8 cellular contexts compared by ENCODE assay signal in the genomic region with DNA sequence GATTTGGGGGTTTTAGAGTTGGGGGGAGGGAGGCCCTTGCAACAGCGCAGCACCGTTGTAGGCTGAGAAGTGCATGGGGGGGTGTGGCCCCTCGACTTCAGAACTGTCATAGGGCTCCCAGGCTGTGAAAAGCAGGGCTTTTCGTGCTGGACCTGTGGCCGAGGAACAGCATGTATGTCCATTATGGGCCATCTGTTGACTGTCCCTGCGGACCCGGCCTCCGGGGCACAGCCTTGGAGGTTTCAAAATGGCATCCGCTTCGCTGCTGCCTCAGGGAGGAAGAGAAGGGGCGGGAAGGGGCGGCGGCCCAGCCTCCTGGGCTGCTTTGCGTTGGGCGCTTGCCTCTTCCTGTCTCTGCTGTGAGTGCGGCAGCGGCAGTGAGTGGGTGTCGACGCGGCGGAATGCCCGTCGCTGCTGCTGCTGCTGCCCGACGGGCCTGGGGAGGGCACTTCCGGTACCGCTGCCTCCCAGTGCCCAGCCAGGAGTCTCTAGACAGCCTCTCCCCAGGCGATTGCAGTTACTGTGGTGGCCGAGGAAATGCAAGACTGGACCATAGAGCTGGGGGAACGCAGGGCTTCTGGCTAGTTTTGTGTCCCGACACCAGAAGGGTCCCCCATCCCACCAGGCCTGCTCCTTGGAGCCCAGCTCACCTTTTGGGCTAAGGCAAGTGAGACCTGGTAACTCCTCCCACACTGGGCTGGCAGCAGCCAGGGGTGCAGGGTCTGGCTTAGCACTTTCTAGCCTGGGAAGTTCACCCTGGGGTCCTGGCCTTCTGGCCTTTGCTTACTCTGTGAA. TPM values are rescaled to one million over a fixed set of nuclear protein-coding genes. Genes with fewer than 3 reads are reported as not detected.
DNase-seq lines count a peak whose midpoint lies in the region; ATAC-seq, FAIRE-seq and TF ChIP-seq lines count a peak whose summit lies in the region.

No MANE protein-coding gene starts in this region.

- H3K4me1 ChIP-seq in ACC112 (ENCODE audit: control insufficient read depth, insufficient read depth, low read length, unreplicated experiment): peaks cover 42% of the 10 kb centered on the region
- peaks cover 8 to 22% of the 10 kb centered on the region in 2 experiments; a peak in 2 of 4 replicates for H3K4me1 ChIP-seq in SK-N-SH (ENCODE audit: control insufficient read depth in 1 of 2, insufficient read depth in 2 of 2, low read depth in 1 of 2, low read length in 1 of 2)
- peaks cover 30% of the 10 kb centered on the region for H3K4me1 ChIP-seq in parathyroid adenoma
- peaks cover 0 to 71% (median 51%) of the 10 kb centered on the region in 4 donors for H3K4me1 ChIP-seq in tibial artery

- DNase-seq in HTR-8/SVneo (ENCODE audit: insufficient read length, low spot score) (peak; percentile 81), SK-N-SH (peak; percentile 85), Right ventricle myocardium inferior (ENCODE audit: missing footprints) (peak; percentile 95), tibial artery (peak; percentile 90 to 96)

- no peaks in the 10 kb centered on the region for H3K27me3 Mint-ChIP-seq in activated naive CD4-positive, alpha-beta T cell treated with anti-CD3 and anti-CD28 coated beads, Interleukin-2, amount 50 U/mL, for 24 hours

- peak; percentile 36 for ATAC-seq in GM18873 (IDR thresholded peaks at IDR 0.05; ENCODE audit: low FRiP score, unreplicated experiment)
- ATAC-seq in Right ventricle myocardium inferior: peak; percentile 44

- peak overlapping the region; percentile 94 for H3K27ac Mint-ChIP-seq in activated naive CD4-positive, alpha-beta T cell treated with anti-CD3 and anti-CD28 coated beads, Interleukin-2, amount 50 U/mL, for 24 hours

- TF ChIP-seq CTCF in SK-N-SH (IDR thresholded peaks at IDR 0.05): no peak
- TF ChIP-seq CTCF in parathyroid adenoma (IDR thresholded peaks at IDR 0.05): no peak
- no peak for TF ChIP-seq CTCF in tibial artery (IDR thresholded peaks at IDR 0.05)

- H3K36me3 Mint-ChIP-seq in activated naive CD4-positive, alpha-beta T cell treated with anti-CD3 and anti-CD28 coated beads, Interleukin-2, amount 50 U/mL, for 24 hours: no peaks in the 10 kb centered on the region

- H3K27ac ChIP-seq in ACC112 (ENCODE audit: low read depth, low read length): peak overlapping the region; percentile 72
- peak overlapping the region; percentile 60 to 90 for H3K27ac ChIP-seq in SK-N-SH (ENCODE audit: low read depth in 2 of 2, low read length in 1 of 2)
- peak overlapping the region; percentile 91 for H3K27ac ChIP-seq in parathyroid adenoma
- H3K27ac ChIP-seq in tibial artery: peak overlapping the region; percentile 86 to 92

- H3K27me3 ChIP-seq in ACC112 (ENCODE audit: insufficient read depth, low read length) (no peaks in the 10 kb centered on the region), SK-N-SH (ENCODE audit: insufficient read depth) (no peaks in the 10 kb centered on the region), parathyroid adenoma (ENCODE audit: control insufficient read depth, insufficient read depth, low read length) (no peaks in the 10 kb centered on the region), tibial artery (no peaks in the 10 kb centered on the region)

- no peaks in the 10 kb centered on the region for H3K9me3 Mint-ChIP-seq in activated naive CD4-positive, alpha-beta T cell treated with anti-CD3 and anti-CD28 coated beads, Interleukin-2, amount 50 U/mL, for 24 hours

- CTCF ChIA-PET in SK-N-SH (lab: Yijun Ruan, JAX): interaction anchor here (0.6 to 61.6 kb wide), 6 partner anchors 6 to 201 kb away, joined by 3 to 1375 read pairs (median 218); a partner anchor contains a TSS

- H3K36me3 ChIP-seq in ACC112 (ENCODE audit: insufficient read depth, low read length): no peaks in the 10 kb centered on the region
- H3K36me3 ChIP-seq in SK-N-SH (replicated peaks in 1 of 2; ENCODE audit: control insufficient read depth in 1 of 2, insufficient read depth in 2 of 2, low read length in 1 of 2): peaks cover 0 to 11% of the 10 kb centered on the region in 2 experiments
- no peaks in the 10 kb centered on the region for H3K36me3 ChIP-seq in parathyroid adenoma (ENCODE audit: control insufficient read depth, insufficient read depth, low read length)
- peaks cover 0 to 13% (median 0%) of the 10 kb centered on the region in 3 donors for H3K36me3 ChIP-seq in tibial artery

- peak in 1 of 2 experiments; percentile 14; a peak in 1 of 4 replicates for TF ChIP-seq EP300 in SK-N-SH (IDR thresholded peaks at IDR 0.05; ENCODE audit: borderline replicate concordance in 1 of 2, low read depth in 1 of 2, low read length in 1 of 2)

- WGBS in SK-N-SH (ENCODE audit: low lambda C conversion rate): 0% methylated on average over 9 of the region's 31 CpGs

- FAIRE-seq in HTR-8/SVneo (lab: Jason Lieb, UNC): peak; percentile 99

- no peak for TF ChIP-seq RAD21 in SK-N-SH (IDR thresholded peaks at IDR 0.05; ENCODE audit: low read length)

- H3K4me3 Mint-ChIP-seq in activated naive CD4-positive, alpha-beta T cell treated with anti-CD3 and anti-CD28 coated beads, Interleukin-2, amount 50 U/mL, for 24 hours: peak overlapping the region; percentile 92

- no peaks in the 10 kb centered on the region for H3K9me3 ChIP-seq in SK-N-SH
- H3K9me3 ChIP-seq in parathyroid adenoma (ENCODE audit: control insufficient read depth, low read length): no peaks in the 10 kb centered on the region
- H3K9me3 ChIP-seq in tibial artery: no peaks in the 10 kb centered on the region

- POLR2A ChIA-PET in SK-N-SH (lab: Yijun Ruan, JAX): interaction anchor here (0.6 to 1.0 kb wide), 2 partner anchors 21 to 29 kb away, joined by 3 read pairs; no protein-coding TSS in a partner anchor

- no peaks in the 10 kb centered on the region for H3K9me2 ChIP-seq in SK-N-SH

- peaks cover 51% of the 10 kb centered on the region for H4K20me1 ChIP-seq in SK-N-SH (ENCODE audit: insufficient read depth)

- H3K4me2 ChIP-seq in SK-N-SH (peak overlapping the region; percentile 96), parathyroid adenoma (ENCODE audit: low read length) (peak overlapping the region; percentile 100)

- peak overlapping the region; percentile 91 for H3K4me3 ChIP-seq in ACC112 (ENCODE audit: low read depth, low read length)
- H3K4me3 ChIP-seq in SK-N-SH (ENCODE audit: low read depth in 2 of 2, low read length in 1 of 2): peak overlapping the region; percentile 82 to 98
- H3K4me3 ChIP-seq in parathyroid adenoma (ENCODE audit: low read depth, low read length): peak overlapping the region; percentile 84
- peak overlapping the region; percentile 82 to 87 for H3K4me3 ChIP-seq in tibial artery

- no peak overlapping the region for H2AFZ ChIP-seq in ACC112 (ENCODE audit: low read length, unreplicated experiment)
- H2AFZ ChIP-seq in SK-N-SH (ENCODE audit: low read depth): no peak overlapping the region
- H2AFZ ChIP-seq in parathyroid adenoma: peak overlapping the region; percentile 4

- H3F3A ChIP-seq in SK-N-SH (replicated peaks; ENCODE audit: insufficient read depth): peaks cover 12% of the 10 kb centered on the region

- H3K4me1 Mint-ChIP-seq in activated naive CD4-positive, alpha-beta T cell treated with anti-CD3 and anti-CD28 coated beads, Interleukin-2, amount 50 U/mL, for 24 hours: peaks cover 53% of the 10 kb centered on the region

- H3K9ac ChIP-seq in SK-N-SH: peak overlapping the region; percentile 95
- peak overlapping the region; percentile 47 for H3K9ac ChIP-seq in parathyroid adenoma

- intact Hi-C loops in Right ventricle myocardium inferior (cut with DNase I): no loop called here
- intact Hi-C loops in tibial artery (cut with DNase I; ENCODE audit: low total_unique reads): no loop called here

- H3K79me2 ChIP-seq in ACC112 (ENCODE audit: control insufficient read depth, insufficient read depth, low read length, unreplicated experiment) (peaks cover 69% of the 10 kb centered on the region), SK-N-SH (ENCODE audit: insufficient read depth) (peaks cover 70% of the 10 kb centered on the region), parathyroid adenoma (peaks cover 58% of the 10 kb centered on the region)

TF ChIP-seq in SK-N-SH, 30 proteins besides CTCF, POLR2A, EP300 and RAD21 (continues in another document):
- TF ChIP-seq GABPA (IDR thresholded peaks at IDR 0.05; ENCODE audit: low read depth) (peak; percentile 77), SMC3 (IDR thresholded peaks at IDR 0.05; ENCODE audit: low read depth, low read length) (no peak), MXI1 (IDR thresholded peaks at IDR 0.05; ENCODE audit: low read depth, low read length) (peak; percentile 82), YY1 (IDR thresholded peaks at IDR 0.05; ENCODE audit: low read depth) (peak; percentile 87), TCF12 (IDR thresholded peaks at IDR 0.05) (peak; percentile 4; the same call in 1 of the 2 replicates), TAF1 (IDR thresholded peaks at IDR 0.05; ENCODE audit: borderline replicate concordance, low read depth, low read length) (peak; percentile 80), SIN3A (IDR thresholded peaks at IDR 0.05; ENCODE audit: borderline replicate concordance, low read depth, low read length) (peak; percentile 85; the same call in 1 of the 2 replicates)

RNA-seq across cellular contexts. Expression of a gene that starts 1.9 kb away (rescaled TPM):
- polyA plus RNA-seq in SK-N-SH (2012; rRNA removed): 641 and 649 TPM in 2 replicates
- polyA plus RNA-seq in SK-N-SH (2012; cell fraction: cytosol; rRNA removed): 388 and 495 TPM in 2 replicates
- polyA plus RNA-seq in SK-N-SH (2012; cell fraction: nucleus; rRNA removed): 361 and 439 TPM in 2 replicates
- total RNA-seq in Right ventricle myocardium inferior: 153 TPM

RNA-seq across cellular contexts. Expression of a gene that starts 31.0 kb away (rescaled TPM):
- polyA plus RNA-seq in SK-N-SH (2012; rRNA removed): 12.4 and 14.9 TPM in 2 replicates
- polyA plus RNA-seq in SK-N-SH (2012; cell fraction: cytosol; rRNA removed): 3.4 and 5.3 TPM in 2 replicates
- polyA plus RNA-seq in SK-N-SH (2012; cell fraction: nucleus; rRNA removed): 83.1 and 135 TPM in 2 replicates
- 19.8 TPM for total RNA-seq in Right ventricle myocardium inferior

RNA-seq across cellular contexts. Expression of a gene that starts 32.9 kb away (rescaled TPM):
- 0.84 and 0.89 TPM in 2 replicates for polyA plus RNA-seq in SK-N-SH (2012; rRNA removed)
- polyA plus RNA-seq in SK-N-SH (2012; cell fraction: cytosol; rRNA removed): 0.15 and 0.29 TPM in 2 replicates
- 1.6 and 2.0 TPM in 2 replicates for polyA plus RNA-seq in SK-N-SH (2012; cell fraction: nucleus; rRNA removed)
- 10.3 TPM for total RNA-seq in Right ventricle myocardium inferior

RNA-seq across cellular contexts. Expression of a gene that starts 40.9 kb away (rescaled TPM):
- polyA plus RNA-seq in SK-N-SH (2012; rRNA removed): 0.03 TPM in 1 of 2 replicates, not detected in the other
- polyA plus RNA-seq in SK-N-SH (2012; cell fraction: cytosol; rRNA removed): not detected in 2 replicates
- polyA plus RNA-seq in SK-N-SH (2012; cell fraction: nucleus; rRNA removed): 0.13 and 0.21 TPM in 2 replicates
- 29.8 TPM for total RNA-seq in Right ventricle myocardium inferior

RNA-seq across cellular contexts. Expression of a gene that starts 46.5 kb away (rescaled TPM):
- not detected in 2 replicates for polyA plus RNA-seq in SK-N-SH (2012; rRNA removed)
- not detected in 2 replicates for polyA plus RNA-seq in SK-N-SH (2012; cell fraction: cytosol; rRNA removed)
- polyA plus RNA-seq in SK-N-SH (2012; cell fraction: nucleus; rRNA removed): 0.12 TPM in 1 of 2 replicates, not detected in the other
- total RNA-seq in Right ventricle myocardium inferior: not detected

Comparison
In these comparisons a context has a peak if more than half of its experiments do, and no peak if none do; other contexts are left out.
1. Peak in every context shown above with its lines: DNase-seq, ATAC-seq, H3K4me3 ChIP-seq and H3K27ac ChIP-seq.